Comparison of ENCODE assay signal across 25 cellular contexts in the genomic region with DNA sequence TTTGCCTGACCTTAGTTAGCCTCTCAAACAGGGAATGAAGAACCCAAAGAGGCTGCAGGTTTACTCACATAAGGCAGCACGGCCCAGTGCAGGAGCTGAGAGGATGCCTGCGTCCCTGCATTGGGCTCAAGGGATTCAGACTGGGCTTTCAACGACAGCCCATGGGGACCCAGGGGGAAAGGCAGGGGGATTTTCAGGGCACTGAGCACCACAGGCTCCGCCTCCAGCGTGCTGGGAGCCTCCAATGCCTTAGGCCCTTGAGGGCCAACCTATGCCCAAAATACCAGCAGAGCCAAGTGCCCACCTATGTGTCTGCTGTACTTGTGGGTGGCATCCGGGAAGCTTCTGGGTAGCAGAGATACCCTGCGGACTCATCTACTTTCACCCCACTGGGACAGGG.
"Had no signal": no experiment of that assay in that cellular context is flagged by ENCODE, and none has a peak within 500 bp of the region (broad histone marks: within the 10 kb centered on the region; RNA-seq: fewer than 3 reads in every experiment).

No MANE protein-coding gene starts in this region.

- H3K4me1 Mint-ChIP-seq: IgD-negative memory B cell, T-cell had no signal

- H3K27ac Mint-ChIP-seq: IgD-negative memory B cell; T-cell; T-helper 1 cell treated with Interleukin-12 subunit alpha and Interleukin-12 subunit beta and Interleukin-4 antibody, amounts not matched to agents 30 μg/mL and 1 μg/mL, for 36 hours had no signal

- H3K4me3 ChIP-seq: K562, SJCRH30 had no signal

- ATAC-seq: K562, Panc1, PC-3, Right ventricle myocardium inferior, T-cell had no signal

- H3K4me2 ChIP-seq: KMS-11 had no signal

- H3K4me3 Mint-ChIP-seq: IgD-negative memory B cell; T-cell; T-helper 1 cell treated with Interleukin-12 subunit alpha and Interleukin-12 subunit beta and Interleukin-4 antibody, amounts not matched to agents 30 μg/mL and 1 μg/mL, for 36 hours had no signal

- H3K27ac ChIP-seq: KMS-11, SJCRH30 had no signal

- H3K27me3 Mint-ChIP-seq: IgD-negative memory B cell, T-cell had no signal

- H3K27me3 ChIP-seq: SJCRH30 had no signal

- H3K9me3 ChIP-seq: SJCRH30 had no signal

- DNase-seq: Kasumi-1, MM.1S, NCI-H1092 treated with DMSO at 0.1 percent for 48 hours, NCI-H1436, NCI-H187, NCI-H2029, NCI-H2081 treated with DMSO at 0.1 percent for 48 hours, NCI-H2171, NCI-H226, NCI-H446, NCI-H510A, NCI-H524 treated with DMSO at 0.1 percent for 48 hours, NCI-H69, NCI-H774, PC-3, SHP77 treated with DMSO at 0.1 percent for 48 hours, SJCRH30, SW 1271, T-cell had no signal

- H3K9me3 Mint-ChIP-seq: IgD-negative memory B cell; T-cell; T-helper 1 cell treated with Interleukin-12 subunit alpha and Interleukin-12 subunit beta and Interleukin-4 antibody, amounts not matched to agents 30 μg/mL and 1 μg/mL, for 36 hours had no signal

- H3K9ac ChIP-seq: KMS-11 had no signal
